8 cellular contexts compared by ENCODE assay signal in the genomic region with DNA sequence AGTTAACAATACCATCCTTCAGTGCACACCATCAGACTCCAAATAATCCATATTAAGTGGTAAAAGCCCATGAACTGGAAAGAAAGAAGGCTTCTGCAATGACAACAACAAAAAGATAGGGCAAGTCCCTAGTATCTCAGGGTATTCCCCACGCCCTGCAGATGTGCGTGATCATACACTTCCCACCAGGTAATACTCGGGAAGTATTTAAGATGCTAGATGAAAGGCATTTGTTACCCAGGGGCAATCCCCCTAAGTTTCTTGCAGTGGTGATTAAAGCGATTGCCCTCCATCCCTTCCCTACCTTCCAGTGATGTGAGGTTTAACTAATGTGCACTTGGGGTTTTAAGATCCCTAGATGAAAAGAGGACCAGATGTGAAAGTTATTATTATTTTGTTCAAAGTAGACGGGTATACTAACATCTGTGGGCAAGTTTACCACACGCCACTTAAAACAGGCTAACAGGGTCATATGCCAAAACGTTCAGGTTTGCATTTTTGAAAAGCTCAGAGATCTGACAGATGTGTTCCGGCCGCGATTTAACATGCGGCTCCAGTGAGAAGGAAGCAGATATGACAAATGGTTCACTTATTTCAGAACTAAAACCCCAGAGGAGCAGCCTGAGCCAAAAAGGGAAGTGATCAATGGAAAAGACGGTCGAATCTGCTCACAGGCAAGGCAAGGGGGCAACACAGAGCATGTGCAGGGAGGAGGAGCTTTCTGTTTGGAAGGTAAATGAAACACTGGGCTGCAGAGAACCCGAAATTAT. TPM values are rescaled to one million over a fixed set of nuclear protein-coding genes. Genes with fewer than 3 reads are reported as not detected.
DNase-seq lines count a peak whose midpoint lies in the region; ATAC-seq, FAIRE-seq and TF ChIP-seq lines count a peak whose summit lies in the region.

No MANE protein-coding gene starts in this region.

- peak; percentile 97 for ATAC-seq in GM18511 (IDR thresholded peaks at IDR 0.05; ENCODE audit: unreplicated experiment)
- ATAC-seq in HG02852 (IDR thresholded peaks at IDR 0.05; ENCODE audit: unreplicated experiment), result peak; percentile 93
- no peak for ATAC-seq in K562
- peak; percentile 91 to 92 for ATAC-seq in stimulated activated naive B cell treated with anti-CD40 and anti-IgM and Interleukin-4, amounts not matched to agents 10 μg/mL and 1 μg/mL and 100 μg/mL, for 72 hours (replicated peaks)
- ATAC-seq in HepG2, result no peak

- H3K9ac ChIP-seq in K562 (ENCODE audit: insufficient read depth in 1 of 2, low read depth in 2 of 2, low read length in 2 of 2) (no peak overlapping the region), HepG2 (ENCODE audit: insufficient read depth, low read depth, low read length) (no peak overlapping the region)

- H3K9me3 ChIP-seq in K562 (replicated peaks; ENCODE audit: control insufficient read depth, insufficient read depth, low read depth, low read length) (no peaks in the 10 kb centered on the region), HepG2 (ENCODE audit: low read length) (no peaks in the 10 kb centered on the region)

- H3K4me1 ChIP-seq in K562 (replicated peaks in 1 of 2; ENCODE audit: control insufficient read depth in 2 of 2, insufficient read depth in 2 of 2, low read length in 2 of 2), result no peaks in the 10 kb centered on the region
- H3K4me1 ChIP-seq in HepG2 (ENCODE audit: insufficient read depth, low read length), result no peaks in the 10 kb centered on the region

- no peak overlapping the region for H2AFZ ChIP-seq in K562 (ENCODE audit: low read depth, low read length)
- no peak overlapping the region for H2AFZ ChIP-seq in HepG2 (ENCODE audit: low read length)

- no peaks in the 10 kb centered on the region for H3K27me3 Mint-ChIP-seq in stimulated activated naive B cell treated with anti-CD40 and anti-IgM and Interleukin-4, amounts not matched to agents 10 μg/mL and 1 μg/mL and 100 μg/mL, for 72 hours

- TF ChIP-seq POLR2A in K562 (conservative IDR thresholded peaks at IDR 0.05) (no peak), HepG2 (IDR thresholded peaks at IDR 0.05; ENCODE audit: insufficient read depth in 1 of 2, low read depth in 2 of 2, low read length in 2 of 2) (no peak)

- no peak overlapping the region for H3K27ac ChIP-seq in K562 (ENCODE audit: extremely low read depth, low read depth, low read length)
- no peak overlapping the region for H3K27ac ChIP-seq in HepG2 (ENCODE audit: extremely low read length, insufficient read depth, low read length)

- CTCF ChIA-PET in K562 (lab: Yijun Ruan, JAX; ENCODE audit: low intra/inter-chr PET ratio) (no interaction called here), HepG2 (lab: Yijun Ruan, JAX; ENCODE audit: low intra/inter-chr PET ratio, low total read pairs) (no interaction called here)

- no peak overlapping the region for H3K4me3 ChIP-seq in K562
- H3K4me3 ChIP-seq in HepG2 (replicated peaks in 1 of 3; ENCODE audit: insufficient read depth in 1 of 3, low read depth in 2 of 3, low read length in 3 of 3), result no peak overlapping the region

- H3K27me3 ChIP-seq in K562 (ENCODE audit: control insufficient read depth in 2 of 2, insufficient read depth in 2 of 2, low read length in 2 of 2) (peaks cover 4 to 5% of the 10 kb centered on the region in 2 experiments; a peak in 1 of 5 replicates), HepG2 (ENCODE audit: control insufficient read depth in 1 of 2, insufficient read depth in 2 of 2, low read length in 2 of 2) (no peaks in the 10 kb centered on the region)

- FAIRE-seq in K562 (lab: Jason Lieb, UNC) (no peak), HepG2 (lab: Jason Lieb, UNC) (no peak)

- H3K4me1 Mint-ChIP-seq in stimulated activated naive B cell treated with anti-CD40 and anti-IgM and Interleukin-4, amounts not matched to agents 10 μg/mL and 1 μg/mL and 100 μg/mL, for 72 hours, result peaks cover 22 to 49% of the 10 kb centered on the region in 2 donors

- H3K9me1 ChIP-seq in K562 (ENCODE audit: control insufficient read depth, insufficient read depth, low read length), result no peaks in the 10 kb centered on the region

- peaks cover 13 to 17% of the 10 kb centered on the region in 2 donors for H3K36me3 Mint-ChIP-seq in stimulated activated naive B cell treated with anti-CD40 and anti-IgM and Interleukin-4, amounts not matched to agents 10 μg/mL and 1 μg/mL and 100 μg/mL, for 72 hours

- peaks cover 5 to 9% of the 10 kb centered on the region in 2 donors for H3K9me3 Mint-ChIP-seq in stimulated activated naive B cell treated with anti-CD40 and anti-IgM and Interleukin-4, amounts not matched to agents 10 μg/mL and 1 μg/mL and 100 μg/mL, for 72 hours

- H3K79me2 ChIP-seq in K562 (ENCODE audit: control insufficient read depth, insufficient read depth, low read length), result no peaks in the 10 kb centered on the region
- no peaks in the 10 kb centered on the region for H3K79me2 ChIP-seq in HepG2 (ENCODE audit: insufficient read depth, low read length)

- no peaks in the 10 kb centered on the region for H4K20me1 ChIP-seq in K562 (replicated peaks; ENCODE audit: control insufficient read depth, insufficient read depth, low read length)
- H4K20me1 ChIP-seq in HepG2 (ENCODE audit: insufficient read depth, low read length), result no peaks in the 10 kb centered on the region

- intact Hi-C loops in K562 (cut with micrococcal nuclease) (no loop called here), HepG2 (cut with micrococcal nuclease; ENCODE audit: unreplicated experiment) (no loop called here)

- DNase-seq in RPMI7951 (ENCODE audit: low read depth) (peak; percentile 38), K562 (ENCODE audit: extremely low read depth in 1 of 4, low spot score in 3 of 4) (no peak), H4 (ENCODE audit: low spot score) (no peak), NCI-H69 (lab: John Stamatoyannopoulos, UW) (no peak), HepG2 (ENCODE audit: low spot score) (no peak)
- peak; percentile 89 for DNase-seq in stimulated activated naive B cell treated with anti-CD40 and anti-IgM and Interleukin-4, amounts not matched to agents 10 μg/mL and 1 μg/mL and 100 μg/mL, for 72 hours

- H3K36me3 ChIP-seq in K562 (ENCODE audit: control insufficient read depth, insufficient read depth, low read length) (no peaks in the 10 kb centered on the region), HepG2 (replicated peaks in 1 of 2; ENCODE audit: control insufficient read depth in 1 of 2, insufficient read depth in 2 of 2, low read length in 2 of 2) (no peaks in the 10 kb centered on the region)

- under 1% methylated on average over 14 of the region's 14 CpGs for WGBS in K562 (ENCODE audit: insufficient coverage, low coverage, missing lambda C conversion rate)
- 41% methylated on average over 14 of the region's 14 CpGs for WGBS in HepG2 (ENCODE audit: low lambda C conversion rate)

- BruUV-seq in K562 (replicated peaks; lab: Mats Ljungman, UMichigan) (no TSS peak), HepG2 (replicated peaks; lab: Mats Ljungman, UMichigan) (no TSS peak)

- no peak for TF ChIP-seq CTCF in K562 (IDR thresholded peaks at IDR 0.05 in 2 of 3, conservative IDR thresholded peaks at IDR 0.05 in 1 of 3; ENCODE audit: insufficient read depth in 2 of 3, low read depth in 1 of 3, low read length in 3 of 3)
- TF ChIP-seq CTCF in HepG2 (CRISPR knock-in tag; IDR thresholded peaks at IDR 0.05), result no peak

- TF ChIP-seq RAD21 in K562 (CRISPR knock-in tag; conservative IDR thresholded peaks at IDR 0.05 in 1 of 2, IDR thresholded peaks at IDR 0.05 in 1 of 2) (no peak), HepG2 (CRISPR knock-in tag; IDR thresholded peaks at IDR 0.05) (no peak)

- no peak for TF ChIP-seq EP300 in K562 (IDR thresholded peaks at IDR 0.05; ENCODE audit: low read length)
- TF ChIP-seq EP300 in HepG2 (IDR thresholded peaks at IDR 0.05; ENCODE audit: low read depth in 2 of 2, low read length in 2 of 2), result no peak
- TF ChIP-seq EP300 in HepG2 (CRISPR knock-in tag; IDR thresholded peaks at IDR 0.05; ENCODE audit: borderline replicate concordance), result no peak

- POLR2A ChIA-PET in K562 (lab: Yijun Ruan, JAX), result interaction anchor here (0.8 kb wide), 1 partner anchor 9 kb away, joined by 3 read pairs; no protein-coding TSS in a partner anchor
- POLR2A ChIA-PET in HepG2 (lab: Yijun Ruan, JAX), result no interaction called here

- peak overlapping the region; percentile 60 to 74 for H3K4me3 Mint-ChIP-seq in stimulated activated naive B cell treated with anti-CD40 and anti-IgM and Interleukin-4, amounts not matched to agents 10 μg/mL and 1 μg/mL and 100 μg/mL, for 72 hours

- in situ Hi-C loops in K562 (cut with MboI) (no loop called here), HepG2 (cut with HindIII; ENCODE audit: extremely low pct_ligation_motif_present, low pct_unique_long_range_greater_than_20kb) (no loop called here)

- peak overlapping the region; percentile 95 for H3K27ac Mint-ChIP-seq in stimulated activated naive B cell treated with anti-CD40 and anti-IgM and Interleukin-4, amounts not matched to agents 10 μg/mL and 1 μg/mL and 100 μg/mL, for 72 hours

- H3K4me2 ChIP-seq in K562 (ENCODE audit: insufficient read depth, low read length) (no peak overlapping the region), HepG2 (ENCODE audit: low read depth, low read length) (no peak overlapping the region)

RNA-seq across cellular contexts. Expression of gene TIAM1, which starts 17.4 kb away (rescaled TPM):
- total RNA-seq in RPMI7951 (2014; rRNA removed; shearing (Covaris generic)), result 3.5 and 3.6 TPM in 2 replicates
- total RNA-seq in K562 (2011; cell fraction: chromatin; rRNA removed; ENCODE audit: low replicate concordance), result not detected in 2 replicates
- total RNA-seq in K562 (2011; cell fraction: nucleolus; rRNA removed), result not detected in 2 replicates
- total RNA-seq in K562 (2011; cell fraction: nucleoplasm; rRNA removed), result not detected in 2 replicates
- not detected in 2 replicates for total RNA-seq in K562 (2014; rRNA removed)
- not detected in 2 replicates for total RNA-seq in K562 (2014; rRNA removed; fragmentation: Illumina TruSeq; extraction: Trizol)
- total RNA-seq in K562 (2015; rRNA removed; fragmentation: Illumina TruSeq; extraction: Trizol), result not detected in 2 replicates
- total RNA-seq in K562 (2021), result 0.09 and 0.11 TPM in 2 replicates
- 0.04 TPM in 1 of 2 replicates, not detected in the other for polyA plus RNA-seq in K562 (2011; rRNA removed)
- 0.01 TPM in 1 of 2 replicates, not detected in the other for polyA plus RNA-seq in K562 (2011; cell fraction: cytosol; rRNA removed)
- 0.11 TPM in 1 of 2 replicates, not detected in the other for polyA plus RNA-seq in K562 (2011; cell fraction: nucleus; rRNA removed)
- polyA plus RNA-seq in K562 (2012), result 0.01 and 0.08 TPM in 2 replicates
- not detected in 2 replicates for polyA plus RNA-seq in K562 (2014; fragmentation: Illumina TruSeq; extraction: Trizol)
- polyA plus RNA-seq in K562 (2014; fragmentation: Nextera tagmentation; extraction: Ambion mirVana), result not detected
- not detected in 2 replicates for polyA plus RNA-seq in K562 (2014; rRNA removed)
- 0.12 TPM in 1 of 2 replicates, not detected in the other for polyA minus RNA-seq in K562 (2011; rRNA and poly(A)+ RNA removed)
- not detected in 2 replicates for polyA minus RNA-seq in K562 (2011; cell fraction: cytosol; rRNA and poly(A)+ RNA removed)
- polyA minus RNA-seq in K562 (2011; cell fraction: nucleus; rRNA and poly(A)+ RNA removed), result not detected in 2 replicates
- 9.4 TPM in 2 replicates for total RNA-seq in H4 (2014; rRNA removed; shearing (Covaris generic))
- 0.07 and 0.24 TPM in 2 replicates for total RNA-seq in HepG2 (2016; rRNA removed; fragmentation: Illumina TruSeq; extraction: Trizol)
- total RNA-seq in HepG2 (2016; cell fraction: cytosol; rRNA removed; fragmentation: Illumina TruSeq; extraction: Trizol; ENCODE audit: low read depth), result 0.09 TPM in 1 of 2 replicates, not detected in the other
- 0.11 and 0.16 TPM in 2 replicates for total RNA-seq in HepG2 (2016; cell fraction: insoluble cytoplasmic fraction; rRNA removed; fragmentation: Illumina TruSeq; extraction: Trizol)
- total RNA-seq in HepG2 (2016; cell fraction: membrane; rRNA removed; fragmentation: Illumina TruSeq; extraction: Trizol), result 0.06 and 0.21 TPM in 2 replicates
- 0.13 and 0.16 TPM in 2 replicates for total RNA-seq in HepG2 (2016; cell fraction: nucleus; rRNA removed; fragmentation: Illumina TruSeq; extraction: Trizol)
- polyA plus RNA-seq in HepG2 (2011; rRNA removed), result 0.13 and 0.24 TPM in 2 replicates
- 0.08 and 0.10 TPM in 2 replicates for polyA plus RNA-seq in HepG2 (2011; cell fraction: cytosol; rRNA removed)
- 0.32 and 0.62 TPM in 2 replicates for polyA plus RNA-seq in HepG2 (2011; cell fraction: nucleus; rRNA removed)
- 0.25 and 0.35 TPM in 2 replicates for polyA plus RNA-seq in HepG2 (2012)
- not detected in 2 replicates for polyA plus RNA-seq in HepG2 (2016; cell fraction: cytosol; fragmentation: Illumina TruSeq; extraction: Trizol; ENCODE audit: low read depth)
- polyA plus RNA-seq in HepG2 (2016; cell fraction: insoluble cytoplasmic fraction; fragmentation: Illumina TruSeq; extraction: Trizol; ENCODE audit: low read depth), result 0.28 TPM in 1 of 2 replicates, not detected in the other
- not detected in 2 replicates for polyA plus RNA-seq in HepG2 (2016; cell fraction: membrane; fragmentation: Illumina TruSeq; extraction: Trizol; ENCODE audit: low read depth)
- 0.13 TPM in 1 of 2 replicates, not detected in the other for polyA plus RNA-seq in HepG2 (2016; cell fraction: nucleus; fragmentation: Illumina TruSeq; extraction: Trizol; ENCODE audit: insufficient read depth, low read depth)
- 0.88 TPM in 1 of 2 replicates, not detected in the other for polyA minus RNA-seq in HepG2 (2011; rRNA and poly(A)+ RNA removed; ENCODE audit: low replicate concordance)
- polyA minus RNA-seq in HepG2 (2011; cell fraction: cytosol; rRNA and poly(A)+ RNA removed), result 0.30 TPM in 1 of 2 replicates, not detected in the other
- 1.1 and 1.2 TPM in 2 replicates for polyA minus RNA-seq in HepG2 (2011; cell fraction: nucleus; rRNA and poly(A)+ RNA removed)

Comparison
In these comparisons a context has a peak if more than half of its experiments do, and no peak if none do; other contexts are left out.
1. ATAC-seq: peak in GM18511 (single experiment), HG02852 (single experiment) and stimulated activated naive B cell treated with anti-CD40 and anti-IgM and Interleukin-4, amounts not matched to agents 10 μg/mL and 1 μg/mL and 100 μg/mL, for 72 hours (2 of 2); none in K562 (single experiment) and HepG2 (single experiment).
2. DNase-seq: peak in RPMI7951 (single experiment) and stimulated activated naive B cell treated with anti-CD40 and anti-IgM and Interleukin-4, amounts not matched to agents 10 μg/mL and 1 μg/mL and 100 μg/mL, for 72 hours (single experiment); none in K562 (0 of 4), H4 (single experiment), NCI-H69 (single experiment) and HepG2 (single experiment).